Comparison of ENCODE assay signal across 8 cellular contexts in genomic region chr20:49608752-49609670, GRCh38. TPM values are rescaled to one million over a fixed set of nuclear protein-coding genes. Genes with fewer than 3 reads are reported as not detected.
A peak's percentile ranks its signal among the peaks of the same experiment; 100 is the strongest.
DNase-seq lines count a peak whose midpoint lies in the region; ATAC-seq, FAIRE-seq and TF ChIP-seq lines count a peak whose summit lies in the region.

No MANE protein-coding gene starts in this region.

- H3K4me3 ChIP-seq in BJ (ENCODE audit: low read depth, low read length) (no peak overlapping the region), astrocyte (ENCODE audit: insufficient read depth, low read depth, low read length) (no peak overlapping the region), iPS-18a (ENCODE audit: low read length) (peak overlapping the region; percentile 38)

- DNase-seq in BJ (ENCODE audit: low read depth), result no peak
- DNase-seq in NCI-H1417 (lab: John Stamatoyannopoulos, UW), result peak; percentile 64 to 84 (median 68)
- DNase-seq in T1000 (lab: John Stamatoyannopoulos, UW), result peak; percentile 56
- no peak for DNase-seq in astrocyte (ENCODE audit: low read depth)
- DNase-seq in stimulated activated CD4-positive, alpha-beta T cell treated with anti-CD3 and anti-CD28 coated beads, Interleukin-12 subunit alpha, Interleukin-12 subunit beta, amount 100 ng/mL, for 48 hours (ENCODE audit: low read depth in 2 of 3, low spot score in 1 of 3), result peak in 2 of 3 donors; percentile 69 to 70
- no peak for DNase-seq in H54 (ENCODE audit: insufficient read length, low spot score)

- H3K4me1 Mint-ChIP-seq in astrocyte (ENCODE audit: low read depth, unreplicated experiment), result peaks cover 2% of the 10 kb centered on the region

- no peak overlapping the region for H2AFZ ChIP-seq in astrocyte (ENCODE audit: low read depth, low read length)

- CTCF ChIA-PET in BJ (lab: Yijun Ruan, JAX), result interaction anchor here (0.6 to 13.8 kb wide), 46 partner anchors 9 to 326 kb away, joined by 3 to 485 read pairs (median 4); no protein-coding TSS in a partner anchor

- H3K27me3 Mint-ChIP-seq in astrocyte (ENCODE audit: low read depth, unreplicated experiment), result peaks cover 36% of the 10 kb centered on the region

- ATAC-seq in GM19397 (IDR thresholded peaks at IDR 0.05; ENCODE audit: unreplicated experiment), result peak; percentile 58

- no peaks in the 10 kb centered on the region for H3K79me2 ChIP-seq in astrocyte (ENCODE audit: insufficient read depth, low read length)

- FAIRE-seq in astrocyte (lab: Jason Lieb, UNC), result no peak
- FAIRE-seq in H54 (lab: Jason Lieb, UNC), result no peak

- no peaks in the 10 kb centered on the region for H3K36me3 Mint-ChIP-seq in astrocyte (ENCODE audit: low read depth, unreplicated experiment)

- H3K9ac ChIP-seq in astrocyte (ENCODE audit: low read length) (no peak overlapping the region), iPS-18a (ENCODE audit: low read length) (no peak overlapping the region)

- no peak for TF ChIP-seq POLR2A in H54 (IDR thresholded peaks at IDR 0.05; ENCODE audit: low read depth, low read length)

- TF ChIP-seq CTCF in BJ (IDR thresholded peaks at IDR 0.05; ENCODE audit: insufficient read depth, low read depth, low read length) (peak; percentile 95), astrocyte (IDR thresholded peaks at IDR 0.05; ENCODE audit: insufficient read depth, low read depth, low read length) (peak; percentile 85)

- H4K20me1 ChIP-seq in astrocyte (ENCODE audit: insufficient read depth, low read length), result no peaks in the 10 kb centered on the region

- no peak overlapping the region for H3K4me2 ChIP-seq in astrocyte (ENCODE audit: low read length)

- POLR2A ChIA-PET in BJ (lab: Charles Lee), result interaction anchor here (1.1 kb wide), 1 partner anchor 67 kb away, joined by 3 read pairs; no protein-coding TSS in a partner anchor

- no peaks in the 10 kb centered on the region for H3K9me3 Mint-ChIP-seq in astrocyte (ENCODE audit: unreplicated experiment)

- H3K27me3 ChIP-seq in BJ (ENCODE audit: control insufficient read depth, insufficient read depth, low read length) (peaks cover 4% of the 10 kb centered on the region), astrocyte (ENCODE audit: insufficient read depth, low read length) (peaks cover 5% of the 10 kb centered on the region), iPS-18a (ENCODE audit: control insufficient read depth, insufficient read depth, low read length) (no peaks in the 10 kb centered on the region)

- H3K27ac ChIP-seq in astrocyte (ENCODE audit: low read depth, low read length) (no peak overlapping the region), iPS-18a (ENCODE audit: low read length) (no peak overlapping the region)

- H3K4me1 ChIP-seq in astrocyte (ENCODE audit: insufficient read depth, low read length), result peaks cover 6% of the 10 kb centered on the region
- peaks cover 3% of the 10 kb centered on the region for H3K4me1 ChIP-seq in iPS-18a (ENCODE audit: control insufficient read depth, low read depth, low read length)

- H3K9me3 ChIP-seq in astrocyte (ENCODE audit: insufficient read depth, low read depth, low read length) (no peaks in the 10 kb centered on the region), iPS-18a (ENCODE audit: control insufficient read depth, low read depth, low read length) (no peaks in the 10 kb centered on the region)

- no peak overlapping the region for H3K4me3 Mint-ChIP-seq in astrocyte (ENCODE audit: unreplicated experiment)

- H3K27ac Mint-ChIP-seq in astrocyte (ENCODE audit: unreplicated experiment), result no peak overlapping the region

- H3K36me3 ChIP-seq in BJ (ENCODE audit: control insufficient read depth, insufficient read depth, low read length) (no peaks in the 10 kb centered on the region), astrocyte (ENCODE audit: insufficient read depth, low read length) (no peaks in the 10 kb centered on the region), iPS-18a (ENCODE audit: control insufficient read depth, low read depth, low read length) (no peaks in the 10 kb centered on the region)

RNA-seq across cellular contexts. Expression of gene PTGIS, which starts 41.1 kb away (rescaled TPM):
- polyA plus RNA-seq in BJ (2011; rRNA removed), result 28.8 and 39.0 TPM in 2 replicates
- polyA minus RNA-seq in BJ (2011; rRNA and poly(A)+ RNA removed), result 43.8 and 58.0 TPM in 2 replicates
- total RNA-seq in astrocyte, result 1.9 and 3.1 TPM in 2 replicates

Comparison
In these comparisons a context has a peak if more than half of its experiments do, and no peak if none do; other contexts are left out.
1. DNase-seq: peak in NCI-H1417 (3 of 3), T1000 (single experiment) and stimulated activated CD4-positive, alpha-beta T cell treated with anti-CD3 and anti-CD28 coated beads, Interleukin-12 subunit alpha, Interleukin-12 subunit beta, amount 100 ng/mL, for 48 hours (2 of 3); none in BJ (single experiment), astrocyte (single experiment) and H54 (single experiment).